8 cellular contexts compared by ENCODE assay signal in the genomic region with DNA sequence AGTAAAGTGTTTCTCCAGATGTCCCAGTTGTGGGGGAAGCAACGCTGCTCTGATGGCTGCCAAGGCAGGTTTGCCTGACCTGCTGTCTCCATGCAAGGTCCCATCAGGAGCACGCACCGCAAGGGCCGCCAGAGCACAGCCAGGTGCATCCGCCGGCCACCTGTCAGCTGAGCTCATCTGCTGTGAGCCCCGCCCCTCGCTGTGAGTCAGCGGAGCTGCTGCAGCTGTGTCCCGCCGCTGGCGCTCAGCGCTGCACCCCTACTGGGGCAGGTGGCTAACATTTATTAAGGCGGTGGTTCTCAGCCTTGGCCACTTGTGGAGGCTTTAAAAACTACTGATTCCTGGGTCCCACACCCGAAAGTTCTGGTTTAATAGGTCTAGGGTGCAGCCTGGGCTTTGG.
DNase-seq lines count a peak whose midpoint lies in the region; ATAC-seq and TF ChIP-seq lines count a peak whose summit lies in the region.

No MANE protein-coding gene starts in this region.

- WGBS in SK-N-SH (ENCODE audit: low lambda C conversion rate), result 13% methylated on average over 2 of the region's 15 CpGs
- WGBS in body of pancreas, 2 donors, result 16 to 22% methylated on average over 6 to 15 of the region's 15 CpGs

- no peak overlapping the region for H3K27ac Mint-ChIP-seq in immature natural killer cell

- TF ChIP-seq POLR2A in body of pancreas (IDR thresholded peaks at IDR 0.05) (no peak), erythroblast (IDR thresholded peaks at IDR 0.05; ENCODE audit: low read length) (no peak)

- H3K9me3 Mint-ChIP-seq in immature natural killer cell, result no peaks in the 10 kb centered on the region

- H3K4me3 Mint-ChIP-seq in immature natural killer cell, result peak overlapping the region in 1 of 5 donors; percentile 8

- intact Hi-C loops in body of pancreas (cut with DNase I), result no loop called here

- H2AFZ ChIP-seq in SK-N-SH (ENCODE audit: low read depth), result no peak overlapping the region
- no peak overlapping the region for H2AFZ ChIP-seq in neural cell (ENCODE audit: low read depth, low read length)

- H3K27me3 Mint-ChIP-seq in immature natural killer cell (ENCODE audit: low read depth in 3 of 3), result peaks cover 0 to 4% (median 2%) of the 10 kb centered on the region in 3 donors

- H3K9me3 ChIP-seq in SK-N-SH (no peaks in the 10 kb centered on the region), body of pancreas (no peaks in the 10 kb centered on the region), neural cell (ENCODE audit: low read length) (no peaks in the 10 kb centered on the region)

- no peaks in the 10 kb centered on the region for H3K79me2 ChIP-seq in SK-N-SH (ENCODE audit: insufficient read depth)
- H3K79me2 ChIP-seq in neural cell (replicated peaks; ENCODE audit: insufficient read depth, low read length), result no peaks in the 10 kb centered on the region

- ATAC-seq in GM19328 (IDR thresholded peaks at IDR 0.05; ENCODE audit: unreplicated experiment), result peak; percentile 87
- ATAC-seq in HG03558 (IDR thresholded peaks at IDR 0.05; ENCODE audit: extremely low read depth, unreplicated experiment), result peak; percentile 80
- ATAC-seq in body of pancreas, result peak; percentile 85
- ATAC-seq in GM18873 (IDR thresholded peaks at IDR 0.05; ENCODE audit: low FRiP score, unreplicated experiment), result no peak

- peaks cover 4 to 13% (median 5%) of the 10 kb centered on the region in 3 donors for H3K36me3 Mint-ChIP-seq in immature natural killer cell

- H3K27me3 ChIP-seq in SK-N-SH (ENCODE audit: insufficient read depth), result no peaks in the 10 kb centered on the region; the same call in 1 of the 2 replicates
- H3K27me3 ChIP-seq in body of pancreas, result no peaks in the 10 kb centered on the region
- no peaks in the 10 kb centered on the region for H3K27me3 ChIP-seq in neural cell (ENCODE audit: insufficient read depth, low read depth, low read length)

- TF ChIP-seq RAD21 in SK-N-SH (IDR thresholded peaks at IDR 0.05; ENCODE audit: low read length) (no peak), neural cell (conservative IDR thresholded peaks at IDR 0.05) (no peak)

- H3K36me3 ChIP-seq in SK-N-SH (replicated peaks in 1 of 2; ENCODE audit: control insufficient read depth in 1 of 2, insufficient read depth in 2 of 2, low read length in 1 of 2) (no peaks in the 10 kb centered on the region), body of pancreas (replicated peaks in 1 of 2; ENCODE audit: insufficient read depth in 1 of 2, low read depth in 2 of 2) (no peaks in the 10 kb centered on the region), neural cell (ENCODE audit: insufficient read depth, low read length) (no peaks in the 10 kb centered on the region)

- H4K20me1 ChIP-seq in SK-N-SH (ENCODE audit: insufficient read depth) (no peaks in the 10 kb centered on the region), neural cell (ENCODE audit: insufficient read depth) (no peaks in the 10 kb centered on the region)

- H3K9me2 ChIP-seq in SK-N-SH, result no peaks in the 10 kb centered on the region
- H3K9me2 ChIP-seq in neural cell (ENCODE audit: insufficient read depth, low read length), result no peaks in the 10 kb centered on the region

- H3K27ac ChIP-seq in SK-N-SH (ENCODE audit: low read depth in 2 of 2, low read length in 1 of 2) (no peak overlapping the region), body of pancreas (no peak overlapping the region), neural cell (ENCODE audit: low read length) (no peak overlapping the region)

- H3K4me2 ChIP-seq in SK-N-SH (no peak overlapping the region), neural cell (ENCODE audit: low read length) (no peak overlapping the region)

- no peak overlapping the region for H3K4me3 ChIP-seq in SK-N-SH (ENCODE audit: low read depth in 2 of 2, low read length in 1 of 2)
- H3K4me3 ChIP-seq in body of pancreas, result no peak overlapping the region
- peak overlapping the region; percentile 33 for H3K4me3 ChIP-seq in neural cell (ENCODE audit: low read length)

- peaks cover 0 to 5% of the 10 kb centered on the region in 2 experiments; a peak in 1 of 4 replicates for H3K4me1 ChIP-seq in SK-N-SH (ENCODE audit: control insufficient read depth in 1 of 2, insufficient read depth in 2 of 2, low read depth in 1 of 2, low read length in 1 of 2)
- H3K4me1 ChIP-seq in body of pancreas, result peaks cover 9% of the 10 kb centered on the region

- H3K9ac ChIP-seq in SK-N-SH, result no peak overlapping the region
- H3K9ac ChIP-seq in neural cell (ENCODE audit: low read length), result no peak overlapping the region

- H3F3A ChIP-seq in SK-N-SH (replicated peaks; ENCODE audit: insufficient read depth) (peaks cover 16% of the 10 kb centered on the region), neural cell (ENCODE audit: insufficient read depth, low read length, poor library complexity, severe bottlenecking) (no peaks in the 10 kb centered on the region)

- H3K4me1 Mint-ChIP-seq in immature natural killer cell, result peaks cover 0 to 6% of the 10 kb centered on the region in 2 donors

- no peak for TF ChIP-seq CTCF in SK-N-SH (IDR thresholded peaks at IDR 0.05)
- peak in 2 of 7 experiments; percentile 30 to 32 for TF ChIP-seq CTCF in body of pancreas (IDR thresholded peaks at IDR 0.05)
- TF ChIP-seq CTCF in neural cell (IDR thresholded peaks at IDR 0.05; ENCODE audit: poor library complexity, severe bottlenecking), result no peak

- POLR2A ChIA-PET in SK-N-SH (lab: Yijun Ruan, JAX), result no interaction called here

- TF ChIP-seq EP300 in SK-N-SH (IDR thresholded peaks at IDR 0.05; ENCODE audit: borderline replicate concordance in 1 of 2, low read depth in 1 of 2, low read length in 1 of 2), result no peak
- TF ChIP-seq EP300 in neural cell (conservative IDR thresholded peaks at IDR 0.05; ENCODE audit: poor library complexity, severe bottlenecking), result no peak

- no peak for DNase-seq in SK-N-SH
- DNase-seq in body of pancreas, result peak; percentile 69 to 87 (median 81)
- DNase-seq in erythroblast (lab: John Stamatoyannopoulos, UW), result no peak
- no peak for DNase-seq in immature natural killer cell

- CTCF ChIA-PET in SK-N-SH (lab: Yijun Ruan, JAX), result interaction anchor here (1.7 kb wide), 1 partner anchor 25 kb away, joined by 5 read pairs; no protein-coding TSS in a partner anchor

TF ChIP-seq in SK-N-SH, 30 proteins besides CTCF, POLR2A, EP300 and RAD21:
- TF ChIP-seq, protein P1, sequence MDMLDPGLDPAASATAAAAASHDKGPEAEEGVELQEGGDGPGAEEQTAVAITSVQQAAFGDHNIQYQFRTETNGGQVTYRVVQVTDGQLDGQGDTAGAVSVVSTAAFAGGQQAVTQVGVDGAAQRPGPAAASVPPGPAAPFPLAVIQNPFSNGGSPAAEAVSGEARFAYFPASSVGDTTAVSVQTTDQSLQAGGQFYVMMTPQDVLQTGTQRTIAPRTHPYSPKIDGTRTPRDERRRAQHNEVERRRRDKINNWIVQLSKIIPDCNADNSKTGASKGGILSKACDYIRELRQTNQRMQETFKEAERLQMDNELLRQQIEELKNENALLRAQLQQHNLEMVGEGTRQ (IDR thresholded peaks at IDR 0.05; ENCODE audit: borderline replicate concordance, low read depth, low read length), result no peak
- TF ChIP-seq TCF12 (IDR thresholded peaks at IDR 0.05) (peak; percentile 79), FOSL2 (IDR thresholded peaks at IDR 0.05; ENCODE audit: borderline replicate concordance, low read depth) (peak; percentile 32; the same call in 1 of the 2 replicates)

TF ChIP-seq in neural cell, 6 proteins besides CTCF, POLR2A, EP300 and RAD21:
- TF ChIP-seq TAF1 (IDR thresholded peaks at IDR 0.05; ENCODE audit: low read depth) (no peak), REST (IDR thresholded peaks at IDR 0.05; ENCODE audit: borderline replicate concordance) (no peak), SMC3 (conservative IDR thresholded peaks at IDR 0.05; ENCODE audit: poor library complexity) (no peak), EZH2 (IDR thresholded peaks at IDR 0.05; ENCODE audit: borderline replicate concordance, insufficient read depth, low read length, poor library complexity, severe bottlenecking) (no peak), MXI1 (conservative IDR thresholded peaks at IDR 0.05; ENCODE audit: poor library complexity, severe bottlenecking) (no peak)

Comparison
In these comparisons a context has a peak if more than half of its experiments do, and no peak if none do; other contexts are left out.
1. DNase-seq: peak in body of pancreas (4 of 4); none in SK-N-SH (single experiment), erythroblast (0 of 2) and immature natural killer cell (0 of 3).